In genomic region chr14:75295061-75295461, GRCh38 we compare ENCODE assay signal across 8 cellular contexts. TPM values are rescaled to one million over a fixed set of nuclear protein-coding genes. Genes with fewer than 3 reads are reported as not detected.
DNase-seq lines count a peak whose midpoint lies in the region; ATAC-seq and TF ChIP-seq lines count a peak whose summit lies in the region.

No MANE protein-coding gene starts in this region.

- POLR2A ChIA-PET in MCF 10A (lab: Yijun Ruan, JAX) = interaction anchor here (0.5 to 13.6 kb wide), 24 partner anchors 9 to 246 kb away, joined by 3 to 274 read pairs (median 5); partner anchors contain the start of genes FOS, NEK9, TMED10 and ZC2HC1C

- ATAC-seq in gastrocnemius medialis (peak; percentile 30 to 38), HG02938 (IDR thresholded peaks at IDR 0.05; ENCODE audit: unreplicated experiment) (no peak)

- peaks cover 22 to 24% of the 10 kb centered on the region in 2 donors for H3K4me1 ChIP-seq in gastrocnemius medialis

- CTCF ChIA-PET in MCF 10A (lab: Yijun Ruan, JAX) = interaction anchor here (0.5 to 13.8 kb wide), 22 partner anchors 9 to 272 kb away, joined by 3 to 192 read pairs (median 4); partner anchors contain the start of gene NEK9

- H3K4me3 Mint-ChIP-seq in MCF 10A (ENCODE audit: unreplicated experiment) = peak overlapping the region; percentile 67

- H3K4me1 Mint-ChIP-seq in MCF 10A (ENCODE audit: insufficient read depth, unreplicated experiment) = peaks cover 26% of the 10 kb centered on the region

- no peaks in the 10 kb centered on the region for H3K9me3 ChIP-seq in gastrocnemius medialis

- H3K27ac ChIP-seq in gastrocnemius medialis = peak overlapping the region; percentile 85 to 96 (median 94)

- in situ Hi-C loops in gastrocnemius medialis (cut with MboI; ENCODE audit: low sequenced_read_pairs in 4 of 4) = loop anchor here in 1 of 4 donors (10.0 kb wide), 1 partner anchor 60 kb away; no protein-coding TSS in a partner anchor

- no peaks in the 10 kb centered on the region for H3K9me3 Mint-ChIP-seq in MCF 10A (ENCODE audit: unreplicated experiment)

- H3K27ac Mint-ChIP-seq in MCF 10A (ENCODE audit: low read depth, unreplicated experiment) = peak overlapping the region; percentile 71

- no peaks in the 10 kb centered on the region for H3K36me3 ChIP-seq in gastrocnemius medialis

- BruUV-seq in MCF 10A (replicated peaks; lab: Mats Ljungman, UMichigan) = no TSS peak

- H3K4me3 ChIP-seq in gastrocnemius medialis = peak overlapping the region; percentile 66 to 83 (median 74)

- no peaks in the 10 kb centered on the region for H3K27me3 Mint-ChIP-seq in MCF 10A (ENCODE audit: insufficient read depth, unreplicated experiment)

- DNase-seq in GM03348 (ENCODE audit: low spot score) (peak; percentile 86), NCI-H226 (peak; percentile 91), MCF 10A (ENCODE audit: unreplicated experiment) (peak; percentile 75), iPS-NIHi7 (ENCODE audit: extremely low spot score) (peak; percentile 50), gastrocnemius medialis (peak; percentile 54 to 72), NCI-H1436 treated with DMSO at 0.1 percent for 48 hours (lab: John Stamatoyannopoulos, UW) (no peak), NCI-H1105 treated with DMSO at 0.1 percent for 48 hours (lab: John Stamatoyannopoulos, UW) (no peak)

- TF ChIP-seq CTCF in MCF 10A (IDR thresholded peaks at IDR 0.05; ENCODE audit: unreplicated experiment) = no peak
- no peak for TF ChIP-seq CTCF in gastrocnemius medialis (IDR thresholded peaks at IDR 0.05 in 4 of 5, conservative IDR thresholded peaks at IDR 0.05 in 1 of 5)

- peaks cover 7% of the 10 kb centered on the region for H3K36me3 Mint-ChIP-seq in MCF 10A (ENCODE audit: insufficient read depth, unreplicated experiment)

- H3K27me3 ChIP-seq in gastrocnemius medialis = no peaks in the 10 kb centered on the region

- intact Hi-C loops in MCF 10A (cut with micrococcal nuclease) = loop anchor here (1.0 to 2.0 kb wide), 2 partner anchors 16 to 36 kb away; no protein-coding TSS in a partner anchor
- intact Hi-C loops in gastrocnemius medialis (cut with DNase I; ENCODE audit: low total_unique reads) = loop anchor here (2.0 kb wide), 1 partner anchor 56 kb away; no protein-coding TSS in a partner anchor

- no peak for TF ChIP-seq POLR2A in gastrocnemius medialis (IDR thresholded peaks at IDR 0.05)

RNA-seq across cellular contexts. Expression of gene FOS, which starts 16.4 kb away (rescaled TPM):
- total RNA-seq in MCF 10A (2022) (73.1 and 139 TPM in 2 replicates), gastrocnemius medialis (100 to 1,000 TPM in 1 of 4 donors, 10 to 100 TPM in 3; 16.3 to 110 (median 53.5) TPM)

Comparison
In these comparisons a context has a peak if more than half of its experiments do, and no peak if none do; other contexts are left out.
1. DNase-seq: peak in GM03348 (single experiment), NCI-H226 (single experiment), MCF 10A (single experiment), iPS-NIHi7 (single experiment) and gastrocnemius medialis (2 of 2); none in NCI-H1436 treated with DMSO at 0.1 percent for 48 hours (single experiment) and NCI-H1105 treated with DMSO at 0.1 percent for 48 hours (single experiment).